Comparison of ENCODE assay signal across 8 cellular contexts in the genomic region with DNA sequence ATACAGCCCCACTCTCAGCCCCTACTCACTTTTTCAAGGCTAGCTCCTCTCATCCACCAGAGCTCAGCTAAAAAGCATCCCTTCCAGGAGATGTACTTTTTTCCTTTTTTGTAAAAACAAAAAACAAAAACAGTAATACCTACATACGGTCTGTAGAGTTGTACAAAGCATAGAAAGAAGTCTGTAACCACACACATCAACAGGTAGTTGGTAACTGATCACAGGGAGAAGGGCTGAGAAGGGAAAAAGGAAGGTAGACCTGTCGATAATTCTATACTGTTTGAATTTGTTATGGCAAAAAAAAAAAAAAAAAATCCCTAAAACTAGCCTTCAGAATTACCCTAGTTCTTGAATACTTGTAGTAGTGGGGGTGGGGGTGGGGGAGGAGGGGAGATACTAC. TPM values are rescaled to one million over a fixed set of nuclear protein-coding genes. Genes with fewer than 3 reads are reported as not detected.
A peak's percentile ranks its signal among the peaks of the same experiment; 100 is the strongest.
DNase-seq lines count a peak whose midpoint lies in the region; ATAC-seq and TF ChIP-seq lines count a peak whose summit lies in the region.

No MANE protein-coding gene starts in this region.

- no peak for TF ChIP-seq CTCF in GM06990 (IDR thresholded peaks at IDR 0.05; ENCODE audit: insufficient read depth, low read length, poor library complexity, severe bottlenecking)
- no peak for TF ChIP-seq CTCF in RWPE1 (conservative IDR thresholded peaks at IDR 0.05; ENCODE audit: low read depth)
- no peak for TF ChIP-seq CTCF in esophagus squamous epithelium (IDR thresholded peaks at IDR 0.05)
- TF ChIP-seq CTCF in prostate gland (IDR thresholded peaks at IDR 0.05): no peak

- H3K9me3 ChIP-seq in esophagus squamous epithelium (no peaks in the 10 kb centered on the region), prostate gland (no peaks in the 10 kb centered on the region)

- H3K36me3 ChIP-seq in GM06990 (ENCODE audit: control insufficient read depth, insufficient read depth, low read length) (peaks cover 15% of the 10 kb centered on the region), esophagus squamous epithelium (peaks cover 0 to 27% (median 6%) of the 10 kb centered on the region in 3 donors), prostate gland (no peaks in the 10 kb centered on the region)

- no peak for TF ChIP-seq POLR2A in esophagus squamous epithelium (IDR thresholded peaks at IDR 0.05)
- TF ChIP-seq POLR2A in prostate gland (IDR thresholded peaks at IDR 0.05): no peak

- intact Hi-C loops in esophagus squamous epithelium (cut with DNase I) (no loop called here), prostate gland (cut with DNase I) (no loop called here)

- 20 to 31% methylated on average over 2 of the region's 2 CpGs for WGBS in esophagus squamous epithelium, 2 donors
- 30% methylated on average over 2 of the region's 2 CpGs for WGBS in prostate gland

- H3K27ac ChIP-seq in RWPE1 (peak overlapping the region; percentile 92), esophagus squamous epithelium (peak overlapping the region in 2 of 4 donors; percentile 95), prostate gland (peak overlapping the region in 1 of 2 donors; percentile 84)

- H3K4me3 ChIP-seq in GM06990 (replicated peaks; ENCODE audit: low read depth, low read length) (peak overlapping the region; percentile 88), esophagus squamous epithelium (peak overlapping the region; percentile 60 to 83 (median 74)), prostate gland (peak overlapping the region; percentile 66 to 69)

- DNase-seq in GM06990 (ENCODE audit: extremely low read depth, insufficient read length) (no peak), RWPE1 (ENCODE audit: low spot score) (no peak), esophagus squamous epithelium (lab: John Stamatoyannopoulos, UW) (no peak), prostate gland (ENCODE audit: low spot score) (no peak), NCI-H1092 treated with DMSO at 0.1 percent for 48 hours (lab: John Stamatoyannopoulos, UW) (no peak), ureter (ENCODE audit: low spot score) (no peak)

- ATAC-seq in HG02759 (IDR thresholded peaks at IDR 0.05; ENCODE audit: unreplicated experiment) (no peak), GM18907 (IDR thresholded peaks at IDR 0.05; ENCODE audit: unreplicated experiment) (no peak)

- POLR2A ChIA-PET in RWPE1 (lab: Yijun Ruan, JAX; ENCODE audit: low non-redundant PET): interaction anchor here (1.7 to 2.3 kb wide), 2 partner anchors 18 to 27 kb away, joined by 9 read pairs; a partner anchor contains a TSS

- CTCF ChIA-PET in RWPE1 (lab: Yijun Ruan, JAX): interaction anchor here (1.0 kb wide), 1 partner anchor 14 kb away, joined by 5 read pairs; no protein-coding TSS in a partner anchor

- peaks cover 0 to 23% (median 3%) of the 10 kb centered on the region in 3 donors for H3K4me1 ChIP-seq in esophagus squamous epithelium
- no peaks in the 10 kb centered on the region for H3K4me1 ChIP-seq in prostate gland (replicated peaks)

- H3K27me3 ChIP-seq in GM06990 (replicated peaks; ENCODE audit: control insufficient read depth, insufficient read depth, low read length) (no peaks in the 10 kb centered on the region), esophagus squamous epithelium (no peaks in the 10 kb centered on the region), prostate gland (replicated peaks; ENCODE audit: insufficient read depth) (no peaks in the 10 kb centered on the region)

RNA-seq across cellular contexts. Expression of a gene that starts 0.9 kb away (rescaled TPM):
- 10 to 100 TPM in 2 of 4 donors, 1 to 10 TPM in 2; 9.2 to 15.2 (median 11.2) TPM for total RNA-seq in esophagus squamous epithelium
- 10 to 100 TPM in 1 of 2 donors, 1 to 10 TPM in 1; 5.2 to 15.2 TPM for total RNA-seq in prostate gland
- total RNA-seq in ureter: 8.8 TPM

RNA-seq across cellular contexts. Expression of a gene that starts 17.3 kb away (rescaled TPM):
- total RNA-seq in esophagus squamous epithelium: 10 to 100 TPM; 14.6 to 28.0 (median 21.2) TPM
- 10 to 100 TPM; 14.1 to 31.4 TPM for total RNA-seq in prostate gland
- 19.9 TPM for total RNA-seq in ureter

RNA-seq across cellular contexts. Expression of a gene that starts 26.7 kb away (rescaled TPM):
- 10 to 100 TPM; 42.2 to 62.6 (median 48.7) TPM for total RNA-seq in esophagus squamous epithelium
- 10 to 100 TPM; 40.8 to 45.3 TPM for total RNA-seq in prostate gland
- total RNA-seq in ureter: 57.0 TPM

RNA-seq across cellular contexts. Expression of a gene that starts 27.0 kb away (rescaled TPM):
- 10 to 100 TPM; 23.9 to 39.2 (median 29.8) TPM for total RNA-seq in esophagus squamous epithelium
- 10 to 100 TPM; 18.9 to 43.3 TPM for total RNA-seq in prostate gland
- total RNA-seq in ureter: 61.4 TPM
